In genomic region chr17:81398170-81398854, GRCh38 we compare ENCODE assay signal across 8 cellular contexts. TPM values are rescaled to one million over a fixed set of nuclear protein-coding genes. Genes with fewer than 3 reads are reported as not detected.
DNase-seq lines count a peak whose midpoint lies in the region; ATAC-seq and TF ChIP-seq lines count a peak whose summit lies in the region.

No MANE protein-coding gene starts in this region.

- H3K27me3 ChIP-seq in Caco-2 (replicated peaks; ENCODE audit: control insufficient read depth, insufficient read depth, low read length) = no peaks in the 10 kb centered on the region

- H3K4me3 Mint-ChIP-seq in Caco-2 (ENCODE audit: unreplicated experiment) = peak overlapping the region; percentile 84
- peak overlapping the region; percentile 83 to 85 for H3K4me3 Mint-ChIP-seq in effector memory CD8-positive, alpha-beta T cell
- H3K4me3 Mint-ChIP-seq in natural killer cell treated with Interleukin-12 subunit alpha and Interleukin-12 subunit beta and Interleukin-15 and Interleukin-18, amount 100 ng/mL, for 72 hours = peak overlapping the region; percentile 89

- H3K27ac Mint-ChIP-seq in Caco-2 (ENCODE audit: unreplicated experiment) = peak overlapping the region; percentile 64
- H3K27ac Mint-ChIP-seq in effector memory CD8-positive, alpha-beta T cell = peak overlapping the region; percentile 85
- H3K27ac Mint-ChIP-seq in natural killer cell treated with Interleukin-12 subunit alpha and Interleukin-12 subunit beta and Interleukin-15 and Interleukin-18, amount 100 ng/mL, for 72 hours = peak overlapping the region in 1 of 2 donors; percentile 73

- BruUV-seq in Caco-2 (replicated peaks; lab: Mats Ljungman, UMichigan) = no TSS peak

- TF ChIP-seq CTCF in Caco-2 (IDR thresholded peaks at IDR 0.05; ENCODE audit: insufficient read depth in 1 of 2, low read depth in 1 of 2, low read length in 1 of 2, severe bottlenecking in 1 of 2, unreplicated experiment in 1 of 2) = no peak

- no peaks in the 10 kb centered on the region for H3K9me3 ChIP-seq in Caco-2

- CTCF ChIA-PET in Caco-2 (lab: Charles Lee) = interaction anchor here (0.6 to 7.6 kb wide), 7 partner anchors 38 to 140 kb away, joined by 3 to 82 read pairs (median 5); no protein-coding TSS in a partner anchor

- H3K36me3 Mint-ChIP-seq in Caco-2 (ENCODE audit: insufficient read depth, unreplicated experiment) = peaks cover 29% of the 10 kb centered on the region
- H3K36me3 Mint-ChIP-seq in effector memory CD8-positive, alpha-beta T cell (ENCODE audit: insufficient read depth) = peaks cover 39% of the 10 kb centered on the region
- H3K36me3 Mint-ChIP-seq in natural killer cell treated with Interleukin-12 subunit alpha and Interleukin-12 subunit beta and Interleukin-15 and Interleukin-18, amount 100 ng/mL, for 72 hours = no peaks in the 10 kb centered on the region

- POLR2A ChIA-PET in Caco-2 (lab: Charles Lee) = interaction anchor here (0.6 to 2.0 kb wide), 12 partner anchors 20 to 198 kb away, joined by 3 to 12 read pairs (median 6); partner anchors contain the start of gene ACTG1

- ATAC-seq in effector memory CD8-positive, alpha-beta T cell (replicated peaks) = no peak
- no peak for ATAC-seq in natural killer cell treated with Interleukin-12 subunit alpha and Interleukin-12 subunit beta and Interleukin-15 and Interleukin-18, amount 100 ng/mL, for 72 hours

- H3K4me3 ChIP-seq in Caco-2 (ENCODE audit: low read depth, low read length) = peak overlapping the region; percentile 94

- intact Hi-C loops in Caco-2 (cut with micrococcal nuclease; ENCODE audit: unreplicated experiment) = loop anchor here (1.0 to 10.0 kb wide), 2 partner anchors 86 to 116 kb away; partner anchors contain the start of gene ACTG1

- no peaks in the 10 kb centered on the region for H3K9me3 Mint-ChIP-seq in Caco-2 (ENCODE audit: unreplicated experiment)
- no peaks in the 10 kb centered on the region for H3K9me3 Mint-ChIP-seq in effector memory CD8-positive, alpha-beta T cell
- no peaks in the 10 kb centered on the region for H3K9me3 Mint-ChIP-seq in natural killer cell treated with Interleukin-12 subunit alpha and Interleukin-12 subunit beta and Interleukin-15 and Interleukin-18, amount 100 ng/mL, for 72 hours

- H3K4me1 ChIP-seq in Caco-2 = peaks cover 12% of the 10 kb centered on the region

- no peaks in the 10 kb centered on the region for H3K27me3 Mint-ChIP-seq in Caco-2 (ENCODE audit: insufficient read depth, unreplicated experiment)
- peaks cover 62 to 70% of the 10 kb centered on the region in 2 donors for H3K27me3 Mint-ChIP-seq in effector memory CD8-positive, alpha-beta T cell
- peaks cover 9 to 54% of the 10 kb centered on the region in 2 donors for H3K27me3 Mint-ChIP-seq in natural killer cell treated with Interleukin-12 subunit alpha and Interleukin-12 subunit beta and Interleukin-15 and Interleukin-18, amount 100 ng/mL, for 72 hours

- DNase-seq in Caco-2 = peak in 1 of 2 experiments; percentile 43
- peak; percentile 35 for DNase-seq in NCI-H526 treated with DMSO at 0.1 percent for 48 hours (lab: John Stamatoyannopoulos, UW)
- no peak for DNase-seq in effector memory CD8-positive, alpha-beta T cell
- no peak for DNase-seq in natural killer cell treated with Interleukin-12 subunit alpha and Interleukin-12 subunit beta and Interleukin-15 and Interleukin-18, amount 100 ng/mL, for 72 hours (ENCODE audit: low spot score)
- DNase-seq in OCI-M2 (lab: John Stamatoyannopoulos, UW; ENCODE audit: unreplicated experiment) = no peak
- no peak for DNase-seq in NCI-H2196 treated with DMSO at 0.1 percent for 48 hours (lab: John Stamatoyannopoulos, UW; ENCODE audit: unreplicated experiment)
- DNase-seq in NK-92 treated with Interleukin-12 subunit alpha and Interleukin-12 subunit beta, amount 100 ng/mL, for 24 hours (lab: John Stamatoyannopoulos, UW) = no peak
- DNase-seq in NCI-H524 treated with DMSO at 0.1 percent for 48 hours (lab: John Stamatoyannopoulos, UW) = no peak

- H3K36me3 ChIP-seq in Caco-2 (ENCODE audit: control insufficient read depth, insufficient read depth, low read length) = peaks cover 1% of the 10 kb centered on the region; the same call in 1 of the 2 replicates

- H3K4me1 Mint-ChIP-seq in Caco-2 (ENCODE audit: low read depth, unreplicated experiment) = peaks cover 22% of the 10 kb centered on the region
- peaks cover 16 to 19% of the 10 kb centered on the region in 2 donors for H3K4me1 Mint-ChIP-seq in effector memory CD8-positive, alpha-beta T cell (ENCODE audit: low read depth in 2 of 2)
- peaks cover 26 to 29% of the 10 kb centered on the region in 2 donors for H3K4me1 Mint-ChIP-seq in natural killer cell treated with Interleukin-12 subunit alpha and Interleukin-12 subunit beta and Interleukin-15 and Interleukin-18, amount 100 ng/mL, for 72 hours (ENCODE audit: low read depth in 2 of 2)

RNA-seq across cellular contexts. Expression of gene BAHCC1, which starts 3.1 kb away (rescaled TPM):
- 10.2 and 15.5 TPM in 2 replicates for total RNA-seq in Caco-2 (2022)
- total RNA-seq in natural killer cell treated with Interleukin-12 subunit alpha and Interleukin-12 subunit beta and Interleukin-15 and Interleukin-18, amount 100 ng/mL, for 72 hours = under 1 TPM; 0.52 to 0.84 TPM
